Comparison of ENCODE assay signal across 20 cellular contexts in genomic region chr9:137317979-137318511, GRCh38. TPM values are rescaled to one million over a fixed set of nuclear protein-coding genes. Genes with fewer than 3 reads are reported as not detected.
DNase-seq lines count a peak whose midpoint lies in the region; ATAC-seq and TF ChIP-seq lines count a peak whose summit lies in the region.
"Had no signal": no experiment of that assay in that cellular context is flagged by ENCODE, and none has a peak within 500 bp of the region (broad histone marks: within the 10 kb centered on the region; RNA-seq: fewer than 3 reads in every experiment).

No MANE protein-coding gene starts in this region.

- peaks cover 1% of the 10 kb centered on the region for H3K9me3 Mint-ChIP-seq in endodermal cell
- H3K9me3 Mint-ChIP-seq: activated CD4-positive, alpha-beta T cell treated with anti-CD3 and anti-CD28 coated beads, Interleukin-2, amount 10 ng/mL, durations not matched to agents 7 days and 5 days had no signal

- in situ Hi-C loops in gastrocnemius medialis (cut with MboI; ENCODE audit: low sequenced_read_pairs in 4 of 4): no loop called here

- no peaks in the 10 kb centered on the region for H3K27me3 ChIP-seq in BLaER1
- no peaks in the 10 kb centered on the region for H3K27me3 ChIP-seq in endodermal cell (ENCODE audit: control insufficient read depth, insufficient read depth, low read length, poor library complexity, severe bottlenecking)
- peaks cover 12 to 21% (median 14%) of the 10 kb centered on the region in 3 donors for H3K27me3 ChIP-seq in gastrocnemius medialis

- no peaks in the 10 kb centered on the region for H3K27me3 Mint-ChIP-seq in endodermal cell (ENCODE audit: insufficient read depth)

- peak overlapping the region; percentile 91 for H3K4me2 ChIP-seq in BLaER1

- no peaks in the 10 kb centered on the region for H3K36me3 Mint-ChIP-seq in endodermal cell (ENCODE audit: low read depth)

- intact Hi-C loops in gastrocnemius medialis (cut with DNase I; ENCODE audit: low total_unique reads): no loop called here

- H4K20me1 ChIP-seq in BLaER1: no peaks in the 10 kb centered on the region

- ATAC-seq in gastrocnemius medialis (no peak), GM21528 (IDR thresholded peaks at IDR 0.05; ENCODE audit: low FRiP score, unreplicated experiment) (no peak), HG02610 (IDR thresholded peaks at IDR 0.05; ENCODE audit: unreplicated experiment) (no peak)
- ATAC-seq: gastroesophageal sphincter, Panc1 had no signal

- no peak overlapping the region for H3K27ac Mint-ChIP-seq in endodermal cell
- H3K27ac Mint-ChIP-seq: activated CD4-positive, alpha-beta T cell treated with anti-CD3 and anti-CD28 coated beads, Interleukin-2, amount 10 ng/mL, durations not matched to agents 7 days and 5 days had no signal

- no peaks in the 10 kb centered on the region for H3K36me3 ChIP-seq in BLaER1
- H3K36me3 ChIP-seq in endodermal cell (ENCODE audit: control insufficient read depth, insufficient read depth, low read length): no peaks in the 10 kb centered on the region
- no peaks in the 10 kb centered on the region for H3K36me3 ChIP-seq in gastrocnemius medialis
- H3K36me3 ChIP-seq: WERI-Rb-1 had no signal

- H3K27ac ChIP-seq in BLaER1: peak overlapping the region; percentile 95
- peak overlapping the region; percentile 38 for H3K27ac ChIP-seq in endodermal cell (ENCODE audit: low read depth, low read length)
- peak overlapping the region in 3 of 4 donors; percentile 42 to 70 (median 66) for H3K27ac ChIP-seq in gastrocnemius medialis

- TF ChIP-seq POLR2A in gastrocnemius medialis (IDR thresholded peaks at IDR 0.05): no peak

- DNase-seq in GM19238 (ENCODE audit: insufficient read length, low spot score): peak; percentile 6
- DNase-seq in endodermal cell: peak; percentile 35
- DNase-seq in gastrocnemius medialis: peak in 1 of 2 donors; percentile 10
- no peak for DNase-seq in NCI-H510A (lab: John Stamatoyannopoulos, UW)
- DNase-seq: activated naive CD4-positive, alpha-beta T cell treated with anti-CD3 and anti-CD28 coated beads, Interleukin-2, amount 50 U/mL, for 16 hours; EL; KG1; MM.1S; NCI-H1417 treated with DMSO at 0.1 percent for 48 hours; NCI-H510A treated with DMSO at 0.1 percent for 48 hours; small intestine; WERI-Rb-1 had no signal

- peak overlapping the region; percentile 67; the same call in 1 of the 2 replicates for H3K9ac ChIP-seq in BLaER1
- H3K9ac ChIP-seq in endodermal cell (ENCODE audit: extremely low read depth, low read length, poor library complexity, severe bottlenecking): no peak overlapping the region

- H3K4me3 ChIP-seq in BLaER1 (no peak overlapping the region), endodermal cell (ENCODE audit: low read length) (no peak overlapping the region), gastrocnemius medialis (no peak overlapping the region)
- H3K4me3 ChIP-seq: gastroesophageal sphincter, lung, psoas muscle had no signal

- H3K4me1 Mint-ChIP-seq in endodermal cell: peaks cover 2% of the 10 kb centered on the region

- TF ChIP-seq CTCF in endodermal cell (conservative IDR thresholded peaks at IDR 0.05) (no peak), gastrocnemius medialis (IDR thresholded peaks at IDR 0.05 in 4 of 5, conservative IDR thresholded peaks at IDR 0.05 in 1 of 5) (no peak)

- H3K9me3 ChIP-seq in BLaER1 (peaks cover 6% of the 10 kb centered on the region), endodermal cell (ENCODE audit: control insufficient read depth, low read length) (no peaks in the 10 kb centered on the region), gastrocnemius medialis (no peaks in the 10 kb centered on the region)
- H3K9me3 ChIP-seq: gastroesophageal sphincter, psoas muscle had no signal

- no peak overlapping the region for H3K4me3 Mint-ChIP-seq in endodermal cell
- H3K4me3 Mint-ChIP-seq: activated CD4-positive, alpha-beta T cell treated with anti-CD3 and anti-CD28 coated beads, Interleukin-2, amount 10 ng/mL, durations not matched to agents 7 days and 5 days had no signal

- peaks cover 89% of the 10 kb centered on the region for H3K4me1 ChIP-seq in BLaER1
- H3K4me1 ChIP-seq in endodermal cell (ENCODE audit: control insufficient read depth, insufficient read depth, low read length): peaks cover 5% of the 10 kb centered on the region
- H3K4me1 ChIP-seq in gastrocnemius medialis: peaks cover 0 to 6% of the 10 kb centered on the region in 2 donors

- WGBS in endodermal cell (ENCODE audit: insufficient coverage in 1 of 2, insufficient read length in 1 of 2), 2 experiments: 90 to 97% methylated on average over 9 to 18 of the region's 18 CpGs

RNA-seq across cellular contexts. Expression of gene NRARP, which starts 16.0 kb away (rescaled TPM):
- total RNA-seq in endodermal cell (10 to 100 TPM; 12.1 to 12.9 TPM), gastrocnemius medialis (1 to 10 TPM; 1.9 to 5.4 (median 3.4) TPM)
- 59.0 TPM for polyA plus RNA-seq in endodermal cell (2013, experiment 1 of 2)
- polyA plus RNA-seq in endodermal cell (2013, experiment 2 of 2): 52.6 TPM

RNA-seq across cellular contexts. Expression of gene TOR4A, which starts 40.5 kb away (rescaled TPM):
- total RNA-seq in endodermal cell: 10 to 100 TPM; 14.2 to 18.9 TPM
- polyA plus RNA-seq in endodermal cell (2013, experiment 1 of 2): 4.6 TPM
- polyA plus RNA-seq in endodermal cell (2013, experiment 2 of 2): 5.1 TPM
- total RNA-seq in gastrocnemius medialis: 1 to 10 TPM; 1.2 to 2.8 (median 1.7) TPM

Comparison
In these comparisons a context has a peak if more than half of its experiments do, and no peak if none do; other contexts are left out.
1. H3K27ac ChIP-seq: peak in every context shown above with its lines; median percentile 95 in BLaER1; 66 in gastrocnemius medialis; 38 in endodermal cell.